28 cellular contexts compared by ENCODE assay signal in the genomic region with DNA sequence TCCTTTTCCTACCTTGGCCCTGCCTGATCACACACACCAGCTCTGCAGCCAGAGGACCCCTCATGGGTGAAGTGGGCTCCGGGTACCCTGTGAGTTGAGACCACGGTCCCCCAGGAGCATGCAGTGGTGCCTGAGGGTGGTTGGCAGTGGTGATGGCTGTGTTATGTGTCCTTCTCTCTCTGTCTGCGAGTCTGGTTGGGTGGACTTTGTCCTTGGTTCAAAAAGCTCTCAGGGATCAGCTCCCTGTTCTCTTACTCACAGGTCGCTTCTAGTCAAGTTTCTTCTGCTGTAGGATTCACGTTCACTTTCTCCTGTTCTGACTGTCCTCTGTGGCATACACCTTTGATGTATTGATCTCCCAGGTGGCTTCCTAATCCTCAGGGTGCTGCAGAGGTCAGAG.
"Had no signal": no experiment of that assay in that cellular context is flagged by ENCODE, and none has a peak within 500 bp of the region (broad histone marks: within the 10 kb centered on the region; RNA-seq: fewer than 3 reads in every experiment).

No MANE protein-coding gene starts in this region.

- H3K27me3 Mint-ChIP-seq: dendritic cell treated with granulocyte-macrophage colony-stimulating factor and Interleukin-4, amounts not matched to agents 40 ng/mL and 50 ng/mL, for 4 days had no signal

- ATAC-seq: effector memory CD8-positive, alpha-beta T cell; esophagus mucosa; foreskin keratinocyte; gastrocnemius medialis; gastroesophageal sphincter; heart left ventricle; heart right ventricle had no signal

- H3K36me3 ChIP-seq: colonic mucosa, esophagus muscularis mucosa, esophagus squamous epithelium, gastrocnemius medialis, gastroesophageal sphincter, heart left ventricle, heart right ventricle had no signal

- H3K9me3 ChIP-seq: colonic mucosa, esophagus muscularis mucosa, esophagus squamous epithelium, gastrocnemius medialis, gastroesophageal sphincter, heart left ventricle, heart right ventricle had no signal

- H3K27ac Mint-ChIP-seq: dendritic cell treated with granulocyte-macrophage colony-stimulating factor and Interleukin-4, amounts not matched to agents 40 ng/mL and 50 ng/mL, for 4 days; effector memory CD8-positive, alpha-beta T cell; endodermal cell had no signal

- DNase-seq: colonic mucosa; cortex of kidney; dermis blood vessel endothelial cell; dorsolateral prefrontal cortex; effector CD4-positive, alpha-beta T cell; effector CD8-positive, alpha-beta T cell; effector memory CD4-positive, alpha-beta T cell; effector memory CD8-positive, alpha-beta T cell; endodermal cell; erythroblast; esophagus squamous epithelium; foreskin fibroblast; foreskin keratinocyte; foreskin melanocyte; gastrocnemius medialis; glutamatergic neuron; head of caudate nucleus; heart left ventricle; heart right ventricle had no signal

- H3K4me1 ChIP-seq: colonic mucosa, esophagus squamous epithelium, foreskin keratinocyte, gastrocnemius medialis, gastroesophageal sphincter had no signal

- FAIRE-seq: colon, endometrium, frontal cortex had no signal

- H3K4me1 Mint-ChIP-seq: endodermal cell had no signal

- H3K27ac ChIP-seq: colonic mucosa, epithelial cell of prostate, foreskin keratinocyte, gastrocnemius medialis, gastroesophageal sphincter, heart left ventricle, heart right ventricle had no signal

- H3K27me3 ChIP-seq: colonic mucosa, esophagus muscularis mucosa, esophagus squamous epithelium, foreskin keratinocyte, gastrocnemius medialis, gastroesophageal sphincter, heart left ventricle had no signal

- H3K4me3 ChIP-seq: colonic mucosa, coronary artery, dorsolateral prefrontal cortex, esophagus muscularis mucosa, esophagus squamous epithelium, gastrocnemius medialis, gastroesophageal sphincter, heart left ventricle, heart right ventricle had no signal

- H3K4me3 Mint-ChIP-seq: dendritic cell treated with granulocyte-macrophage colony-stimulating factor and Interleukin-4, amounts not matched to agents 40 ng/mL and 50 ng/mL, for 4 days; effector memory CD8-positive, alpha-beta T cell; endodermal cell had no signal

- H3K9me3 Mint-ChIP-seq: endodermal cell had no signal
